14 cellular contexts compared by ENCODE assay signal in genomic region chr6:42138630-42139619, GRCh38. TPM values are rescaled to one million over a fixed set of nuclear protein-coding genes. Genes with fewer than 3 reads are reported as not detected.
DNase-seq lines count a peak whose midpoint lies in the region; TF ChIP-seq lines count a peak whose summit lies in the region.
"Had no signal": no experiment of that assay in that cellular context is flagged by ENCODE, and none has a peak within 500 bp of the region (broad histone marks: within the 10 kb centered on the region; RNA-seq: fewer than 3 reads in every experiment).

No MANE protein-coding gene starts in this region.

- H3K27ac Mint-ChIP-seq in endothelial cell (ENCODE audit: unreplicated experiment) (no peak overlapping the region), neural progenitor cell (peak overlapping the region; percentile 27)

- H3F3A ChIP-seq in neural progenitor cell (ENCODE audit: low read depth) = peaks cover 69% of the 10 kb centered on the region

- no peaks in the 10 kb centered on the region for H3K36me3 Mint-ChIP-seq in endothelial cell (ENCODE audit: low read depth, unreplicated experiment)
- H3K36me3 Mint-ChIP-seq in neural progenitor cell = no peaks in the 10 kb centered on the region

- H3K27ac ChIP-seq in neural progenitor cell = peak overlapping the region; percentile 40
- H3K27ac ChIP-seq: foreskin keratinocyte had no signal

- peak; percentile 77 for DNase-seq in H7
- DNase-seq in NCI-H69 (lab: John Stamatoyannopoulos, UW) = peak; percentile 67
- no peak for DNase-seq in endothelial cell (ENCODE audit: low spot score)
- DNase-seq in neural progenitor cell (ENCODE audit: low spot score) = peak; percentile 81
- no peak for DNase-seq in superior temporal gyrus (ENCODE audit: extremely low spot score)
- DNase-seq in kidney glomerular epithelial cell (lab: John Stamatoyannopoulos, UW) = no peak
- no peak for DNase-seq in COR-L47 (lab: John Stamatoyannopoulos, UW)
- no peak for DNase-seq in NCI-H524 (lab: John Stamatoyannopoulos, UW)
- DNase-seq: DMS 273 treated with DMSO at 0.1 percent for 48 hours; Karpas-422; midbrain; stimulated activated CD8-positive, alpha-beta memory T cell treated with anti-CD3 and anti-CD28 coated beads, Interleukin-4, amount 100 ng/mL, for 48 hours; T1000 had no signal

- no peaks in the 10 kb centered on the region for H3K9me3 ChIP-seq in neural progenitor cell (ENCODE audit: low read depth)

- H4K20me1 ChIP-seq in neural progenitor cell (ENCODE audit: low read depth) = peaks cover 10% of the 10 kb centered on the region

- H3K4me3 Mint-ChIP-seq in endothelial cell (ENCODE audit: unreplicated experiment) (peak overlapping the region; percentile 6), neural progenitor cell (peak overlapping the region; percentile 51)

- peaks cover 52% of the 10 kb centered on the region for H3K4me1 ChIP-seq in neural progenitor cell

- H3K36me3 ChIP-seq in H7 (replicated peaks; ENCODE audit: control insufficient read depth, insufficient read depth, low read length) = peaks cover 3% of the 10 kb centered on the region
- no peaks in the 10 kb centered on the region for H3K36me3 ChIP-seq in neural progenitor cell

- H3K4me1 Mint-ChIP-seq in endothelial cell (ENCODE audit: unreplicated experiment) (peaks cover 29% of the 10 kb centered on the region), neural progenitor cell (peaks cover 57% of the 10 kb centered on the region)

- peaks cover 7% of the 10 kb centered on the region for H3K27me3 Mint-ChIP-seq in endothelial cell (ENCODE audit: unreplicated experiment)
- H3K27me3 Mint-ChIP-seq in neural progenitor cell (ENCODE audit: insufficient read depth, low read depth) = peaks cover 18% of the 10 kb centered on the region

- TF ChIP-seq CTCF in endothelial cell (IDR thresholded peaks at IDR 0.05; ENCODE audit: unreplicated experiment) = no peak
- TF ChIP-seq CTCF in neural progenitor cell (IDR thresholded peaks at IDR 0.05) = no peak

- peaks cover 26% of the 10 kb centered on the region for H3K79me2 ChIP-seq in neural progenitor cell (ENCODE audit: low read depth)

- H2AFZ ChIP-seq in neural progenitor cell (replicated peaks) = no peak overlapping the region

- H3K9me3 Mint-ChIP-seq in endothelial cell (ENCODE audit: unreplicated experiment) = no peaks in the 10 kb centered on the region
- H3K9me3 Mint-ChIP-seq in neural progenitor cell = no peaks in the 10 kb centered on the region

- peak overlapping the region; percentile 68 for H3K4me2 ChIP-seq in neural progenitor cell

- H3K27me3 ChIP-seq in H7 (ENCODE audit: control insufficient read depth, insufficient read depth, low read length) = no peaks in the 10 kb centered on the region
- H3K27me3 ChIP-seq in neural progenitor cell = peaks cover 49% of the 10 kb centered on the region
- H3K27me3 ChIP-seq: foreskin keratinocyte had no signal

- H3K4me3 ChIP-seq in H7 (ENCODE audit: insufficient read depth, low read depth, low read length) (no peak overlapping the region), neural progenitor cell (peak overlapping the region; percentile 14)

- no peak overlapping the region for H3K9ac ChIP-seq in neural progenitor cell

RNA-seq across cellular contexts. Expression of gene C6orf132, which starts 3.5 kb away (rescaled TPM):
- 4.7 and 11.3 TPM in 2 replicates for total RNA-seq in H7 (2014; rRNA removed; shearing (Covaris generic))
- 0.87 TPM for total RNA-seq in endothelial cell (ENCODE audit: unreplicated experiment)
- 1.2 and 1.8 TPM in 2 replicates for total RNA-seq in neural progenitor cell (ENCODE audit: low replicate concordance)

RNA-seq across cellular contexts. Expression of gene GUCA1A, which starts 34.2 kb away (rescaled TPM):
- 13.2 and 20.8 TPM in 2 replicates for total RNA-seq in H7 (2014; rRNA removed; shearing (Covaris generic))
- total RNA-seq in endothelial cell (ENCODE audit: unreplicated experiment) = 0.62 TPM
- 1.9 and 3.4 TPM in 2 replicates for total RNA-seq in neural progenitor cell (ENCODE audit: low replicate concordance)
- total RNA-seq: foreskin keratinocyte had no signal

RNA-seq across cellular contexts. Expression of gene GUCA1B, which starts 55.8 kb away (rescaled TPM):
- 0.45 and 0.55 TPM in 2 replicates for total RNA-seq in H7 (2014; rRNA removed; shearing (Covaris generic))
- total RNA-seq in endothelial cell (ENCODE audit: unreplicated experiment) = 0.64 TPM
- total RNA-seq in neural progenitor cell (ENCODE audit: low replicate concordance) = 0.22 and 1.2 TPM in 2 replicates

Comparison
In these comparisons a context has a peak if more than half of its experiments do, and no peak if none do; other contexts are left out.
1. DNase-seq: peak in H7 (single experiment), NCI-H69 (single experiment) and neural progenitor cell (single experiment); none in endothelial cell (single experiment), superior temporal gyrus (single experiment), kidney glomerular epithelial cell (single experiment), COR-L47 (single experiment) and NCI-H524 (0 of 2).